In the genomic region with DNA sequence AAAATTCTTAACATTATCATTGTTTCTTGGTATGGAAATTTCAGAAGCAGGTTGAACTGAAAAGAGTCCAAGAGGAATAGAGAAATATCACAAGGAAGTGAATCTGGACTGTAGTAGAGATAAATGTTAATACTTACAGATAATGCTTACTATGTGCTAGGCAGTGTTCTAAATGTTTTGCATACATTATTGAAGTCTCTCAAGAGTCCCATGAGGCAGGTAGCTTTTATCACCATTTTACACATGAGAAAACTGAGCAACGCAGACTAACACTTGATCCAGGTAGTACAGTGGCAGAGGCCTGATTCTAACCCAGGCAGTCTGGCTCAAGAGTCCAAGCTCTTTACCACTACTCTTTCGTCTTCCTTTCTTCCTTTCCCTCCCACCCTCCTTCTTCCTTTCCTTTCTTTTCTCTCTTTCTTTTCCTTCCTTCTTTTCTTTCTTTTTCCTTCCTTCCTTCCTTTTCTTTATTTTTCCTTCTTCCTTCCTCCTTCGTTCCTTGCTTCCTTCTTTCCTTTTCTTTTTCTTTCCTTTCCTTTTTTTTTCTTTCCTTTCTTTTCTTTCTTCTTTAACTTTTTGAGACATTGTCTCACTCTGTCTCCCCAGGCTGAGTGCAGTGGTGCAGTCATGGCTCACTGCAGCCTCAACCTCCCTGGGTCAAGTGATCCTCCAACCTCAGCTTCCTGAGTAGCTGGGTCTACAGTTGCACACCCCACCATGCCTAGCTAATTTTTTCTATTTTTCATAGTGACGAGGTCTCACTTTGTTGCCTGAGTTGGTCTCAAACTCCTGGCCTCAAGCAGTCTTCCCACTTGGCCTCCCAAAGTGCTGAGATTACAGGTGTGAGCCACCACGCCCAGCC, we compare ENCODE assay signal across 7 cellular contexts. TPM values are rescaled to one million over a fixed set of nuclear protein-coding genes. Genes with fewer than 3 reads are reported as not detected.
A peak's percentile ranks its signal among the peaks of the same experiment; 100 is the strongest.
DNase-seq lines count a peak whose midpoint lies in the region; ATAC-seq and TF ChIP-seq lines count a peak whose summit lies in the region.
"Not testable (repeated sequence)": the region's sequence is repeated elsewhere in the genome, so short reads cannot be mapped to it uniquely, and the experiment has no call there.

No MANE protein-coding gene starts in this region.

- not testable (repeated sequence) for H3K9me3 Mint-ChIP-seq in activated B cell treated with CpG ODN at 0.5 μM for 24 hours; dendritic cell treated with granulocyte-macrophage colony-stimulating factor and Interleukin-4, amounts not matched to agents 40 ng/mL and 50 ng/mL, for 4 days; naive B cell

- not testable (repeated sequence) for H3K9me3 ChIP-seq in HEK293 (ENCODE audit: control insufficient read depth, insufficient read depth, low read depth, low read length)

- not testable (repeated sequence) for H3K27ac ChIP-seq in HEK293 (ENCODE audit: extremely low read depth, low read depth, low read length)

- CTCF ChIA-PET in HEK293 (lab: Yijun Ruan, JAX); activated B cell treated with CpG ODN at 0.5 μM for 24 hours (lab: Charles Lee): not testable (repeated sequence)

- POLR2A ChIA-PET in HEK293 (lab: Yijun Ruan, JAX); activated B cell treated with CpG ODN at 0.5 μM for 24 hours (lab: Charles Lee): not testable (repeated sequence)

- not testable (repeated sequence) for H3K36me3 ChIP-seq in HEK293 (ENCODE audit: control insufficient read depth in 2 of 2, insufficient read depth in 1 of 2, low read length in 2 of 2)

- H3K27me3 Mint-ChIP-seq in activated B cell treated with CpG ODN at 0.5 μM for 24 hours; dendritic cell treated with granulocyte-macrophage colony-stimulating factor and Interleukin-4, amounts not matched to agents 40 ng/mL and 50 ng/mL, for 4 days; naive B cell: not testable (repeated sequence)

- not testable (repeated sequence) for H3K4me1 ChIP-seq in HEK293 (ENCODE audit: control insufficient read depth, insufficient read depth, low read length)

- intact Hi-C loops in activated B cell treated with CpG ODN at 0.5 μM for 24 hours (cut with micrococcal nuclease) = loop anchor here (10.0 kb wide), 1 partner anchor 1425 kb away; no protein-coding TSS in a partner anchor
- intact Hi-C loops in dendritic cell treated with granulocyte-macrophage colony-stimulating factor and Interleukin-4, amounts not matched to agents 40 ng/mL and 50 ng/mL, for 4 days (cut with micrococcal nuclease) = loop anchor here (10.0 kb wide), 1 partner anchor 125 kb away; no protein-coding TSS in a partner anchor

- H3K27ac Mint-ChIP-seq in activated B cell treated with CpG ODN at 0.5 μM for 24 hours (peak overlapping the region; percentile 63), naive B cell (peak overlapping the region in 4 of 6 donors; percentile 23 to 60 (median 40))
- H3K27ac Mint-ChIP-seq in dendritic cell treated with granulocyte-macrophage colony-stimulating factor and Interleukin-4, amounts not matched to agents 40 ng/mL and 50 ng/mL, for 4 days = peak overlapping the region; percentile 61

- not testable (repeated sequence) for H3K36me3 Mint-ChIP-seq in activated B cell treated with CpG ODN at 0.5 μM for 24 hours (ENCODE audit: low read depth); dendritic cell treated with granulocyte-macrophage colony-stimulating factor and Interleukin-4, amounts not matched to agents 40 ng/mL and 50 ng/mL, for 4 days (ENCODE audit: low read depth); naive B cell

- H3K4me3 Mint-ChIP-seq in activated B cell treated with CpG ODN at 0.5 μM for 24 hours = peak overlapping the region; percentile 28
- H3K4me3 Mint-ChIP-seq in dendritic cell treated with granulocyte-macrophage colony-stimulating factor and Interleukin-4, amounts not matched to agents 40 ng/mL and 50 ng/mL, for 4 days = not testable (repeated sequence)
- peak overlapping the region in 5 of 8 donors; percentile 12 to 73 (median 36) for H3K4me3 Mint-ChIP-seq in naive B cell

- ATAC-seq in GM19395 (IDR thresholded peaks at IDR 0.05; ENCODE audit: unreplicated experiment) = peak; percentile 61
- ATAC-seq in HG03571 (IDR thresholded peaks at IDR 0.05; ENCODE audit: unreplicated experiment) = peak; percentile 58
- ATAC-seq in activated B cell treated with CpG ODN at 0.5 μM for 24 hours (ENCODE audit: low read depth) = peak; percentile 49
- ATAC-seq in naive B cell (ENCODE audit: low read depth in 2 of 2) = peak; percentile 25 to 43

- TF ChIP-seq CTCF in GM12865 (IDR thresholded peaks at IDR 0.05; ENCODE audit: insufficient read depth, low read depth, low read length, missing control alignments); HEK293 (tag by site-specific recombination; IDR thresholded peaks at IDR 0.05); activated B cell treated with CpG ODN at 0.5 μM for 24 hours (IDR thresholded peaks at IDR 0.05): not testable (repeated sequence)

- not testable (repeated sequence) for H3K4me3 ChIP-seq in GM12865 (ENCODE audit: low read depth, low read length); HEK293 (ENCODE audit: low read depth, low read length)

- H3K4me1 Mint-ChIP-seq in activated B cell treated with CpG ODN at 0.5 μM for 24 hours (peaks cover 20% of the 10 kb centered on the region), naive B cell (peaks cover 15 to 20% (median 19%) of the 10 kb centered on the region in 3 donors)
- H3K4me1 Mint-ChIP-seq in dendritic cell treated with granulocyte-macrophage colony-stimulating factor and Interleukin-4, amounts not matched to agents 40 ng/mL and 50 ng/mL, for 4 days (ENCODE audit: low read depth) = peaks cover 12% of the 10 kb centered on the region

- DNase-seq in GM12865 (ENCODE audit: low read depth) = peak; percentile 23
- DNase-seq in activated B cell treated with CpG ODN at 0.5 μM for 24 hours, naive B cell: not testable (repeated sequence)

TF ChIP-seq in HEK293, 187 proteins besides CTCF, POLR2A, EP300 and RAD21:
- TF ChIP-seq ZNF366 (tag by site-specific recombination; conservative IDR thresholded peaks at IDR 0.05) (peak; percentile 93), PRDM1 (tag by site-specific recombination; IDR thresholded peaks at IDR 0.05) (peak; percentile 91)
TF ChIP-seq in HEK293: peak in this region for 2; not testable (repeated sequence) for 185.

RNA-seq across cellular contexts. Expression of gene VKORC1L1, which starts 6.6 kb away (rescaled TPM):
- total RNA-seq in activated B cell treated with CpG ODN at 0.5 μM for 24 hours = 8.6 and 9.3 TPM in 2 replicates
- 1 to 10 TPM; 2.3 to 3.8 (median 2.8) TPM for polyA plus RNA-seq in naive B cell (ENCODE audit: low read depth in 6 of 6)
